In the genomic region with DNA sequence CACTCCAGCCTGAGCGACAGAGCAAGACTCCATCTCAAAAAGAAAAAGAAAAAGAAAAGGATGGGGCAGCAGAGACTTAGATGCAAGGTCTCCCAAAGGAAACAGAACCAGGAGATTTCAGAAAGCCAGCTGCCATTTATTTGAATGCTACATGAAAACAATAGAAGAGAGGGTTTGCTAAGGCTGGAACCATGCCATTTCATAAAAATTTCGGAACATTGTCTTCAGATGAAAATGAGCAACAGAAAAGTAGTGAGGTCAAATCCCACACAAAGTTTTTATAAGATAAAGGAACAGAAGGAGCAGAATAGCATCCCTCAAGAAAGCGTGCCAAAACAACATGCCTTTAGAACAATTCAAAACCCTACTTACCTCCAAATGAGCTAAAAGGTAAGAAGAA, we compare ENCODE assay signal across 1 cellular context.
TF ChIP-seq lines count a peak whose summit lies in the region.

No MANE protein-coding gene starts in this region.

TF ChIP-seq in endothelial cell of umbilical vein, 7 proteins besides CTCF, POLR2A, EP300 and RAD21 (continued from another document):
- TF ChIP-seq MAX (IDR thresholded peaks at IDR 0.05; ENCODE audit: insufficient read depth, insufficient read length) (no peak), GATA2 (IDR thresholded peaks at IDR 0.05; ENCODE audit: insufficient read depth, insufficient read length, low read depth, low read length) (no peak), EZH2 (IDR thresholded peaks at IDR 0.05; ENCODE audit: borderline replicate concordance, low read depth, low read length, severe bottlenecking) (no peak), POLR2AphosphoS5 (IDR thresholded peaks at IDR 0.05; ENCODE audit: insufficient read depth, low read depth, low read length) (no peak), FOS (IDR thresholded peaks at IDR 0.05; ENCODE audit: borderline replicate concordance, insufficient read depth, low read length) (no peak), MYC (IDR thresholded peaks at IDR 0.05; ENCODE audit: low read depth, low read length) (no peak)
TF ChIP-seq in endothelial cell of umbilical vein: peak in this region for 0.
